15 cellular contexts compared by ENCODE assay signal in genomic region chr10:90125966-90126600, GRCh38.
A peak's percentile ranks its signal among the peaks of the same experiment; 100 is the strongest.
DNase-seq lines count a peak whose midpoint lies in the region; TF ChIP-seq lines count a peak whose summit lies in the region.
"Had no signal": no experiment of that assay in that cellular context is flagged by ENCODE, and none has a peak within 500 bp of the region (broad histone marks: within the 10 kb centered on the region; RNA-seq: fewer than 3 reads in every experiment).

No MANE protein-coding gene starts in this region.

- H3K79me2 ChIP-seq in fibroblast of lung (ENCODE audit: control insufficient read depth, insufficient read depth, low read length), result no peaks in the 10 kb centered on the region

- H3K9ac ChIP-seq in fibroblast of lung (ENCODE audit: insufficient read depth, low read length), result no peak overlapping the region
- H3K9ac ChIP-seq: KMS-11 had no signal

- H3K4me2 ChIP-seq in fibroblast of lung (ENCODE audit: extremely low read depth, insufficient read depth, low read length), result no peak overlapping the region
- H3K4me2 ChIP-seq: KMS-11 had no signal

- TF ChIP-seq POLR2A in suprapubic skin (IDR thresholded peaks at IDR 0.05) (no peak), uterus (IDR thresholded peaks at IDR 0.05) (no peak)

- WGBS in suprapubic skin, result 54% methylated on average over 4 of the region's 4 CpGs

- no peaks in the 10 kb centered on the region for H4K20me1 ChIP-seq in fibroblast of lung (ENCODE audit: control insufficient read depth, extremely low read depth, insufficient read depth, low read length)

- H3K4me1 ChIP-seq in SJCRH30 (peaks cover 10% of the 10 kb centered on the region), fibroblast of lung (ENCODE audit: control insufficient read depth, extremely low read depth, insufficient read depth, low read length) (peaks cover 9% of the 10 kb centered on the region), suprapubic skin (no peaks in the 10 kb centered on the region), uterus (no peaks in the 10 kb centered on the region)
- H3K4me1 ChIP-seq: esophagus squamous epithelium had no signal

- DNase-seq in LHCN-M2 (ENCODE audit: low read depth), result peak; percentile 7
- DNase-seq in SJCRH30, result peak; percentile 45 to 76
- peak; percentile 78 to 93 for DNase-seq in fibroblast of lung (ENCODE audit: low read depth in 2 of 2)
- DNase-seq in putamen (ENCODE audit: low spot score), result peak; percentile 41
- no peak for DNase-seq in suprapubic skin (ENCODE audit: low spot score in 2 of 2)
- DNase-seq in uterus, result no peak
- no peak for DNase-seq in SHP77 treated with DMSO at 0.1 percent for 48 hours (lab: John Stamatoyannopoulos, UW)
- DNase-seq: activated effector memory CD4-positive, alpha-beta T cell treated with anti-CD3 and anti-CD28 coated beads, Interleukin-2, amount 50 U/mL, for 16 hours; esophagus squamous epithelium; NCI-H187 treated with DMSO at 0.1 percent for 48 hours; NCI-H748 treated with DMSO at 0.1 percent for 48 hours; stimulated activated CD4-positive, alpha-beta T cell treated with anti-CD3 and anti-CD28 coated beads, Interleukin-15, amount 100 ng/mL, for 24 hours; stomach had no signal

- H3K9me3 ChIP-seq in SJCRH30 (replicated peaks) (no peaks in the 10 kb centered on the region), fibroblast of lung (ENCODE audit: control insufficient read depth, insufficient read depth, low read depth, low read length) (no peaks in the 10 kb centered on the region), suprapubic skin (no peaks in the 10 kb centered on the region), uterus (no peaks in the 10 kb centered on the region)
- H3K9me3 ChIP-seq: esophagus squamous epithelium had no signal

- no peaks in the 10 kb centered on the region for H3K27me3 ChIP-seq in SJCRH30
- no peaks in the 10 kb centered on the region for H3K27me3 ChIP-seq in fibroblast of lung (ENCODE audit: control insufficient read depth, insufficient read depth, low read length)
- no peaks in the 10 kb centered on the region for H3K27me3 ChIP-seq in suprapubic skin
- H3K27me3 ChIP-seq in uterus, result no peaks in the 10 kb centered on the region
- H3K27me3 ChIP-seq: esophagus squamous epithelium, stomach had no signal

- no peak for TF ChIP-seq EP300 in suprapubic skin (IDR thresholded peaks at IDR 0.05)

- H3K27ac ChIP-seq in SJCRH30 (peak overlapping the region; percentile 22; the same call in 1 of the 2 replicates), fibroblast of lung (ENCODE audit: insufficient read depth, low read length) (no peak overlapping the region), suprapubic skin (no peak overlapping the region), uterus (no peak overlapping the region)
- H3K27ac ChIP-seq: esophagus squamous epithelium, KMS-11, RWPE1, stomach had no signal

- intact Hi-C loops in uterus (cut with DNase I; ENCODE audit: low total_unique reads), result no loop called here

- peak in 1 of 2 donors; percentile 22 for TF ChIP-seq CTCF in fibroblast of lung (conservative IDR thresholded peaks at IDR 0.05 in 1 of 2, IDR thresholded peaks at IDR 0.05 in 1 of 2; ENCODE audit: low read depth in 1 of 2, low read length in 2 of 2)
- no peak for TF ChIP-seq CTCF in suprapubic skin (IDR thresholded peaks at IDR 0.05)
- no peak for TF ChIP-seq CTCF in uterus (IDR thresholded peaks at IDR 0.05)

- H2AFZ ChIP-seq in fibroblast of lung (ENCODE audit: low read length), result no peak overlapping the region

- 0 out of 2 replicates have a peak overlapping the region, but pooled peaks have one; percentile 2 for H3K4me3 ChIP-seq in SJCRH30
- no peak overlapping the region for H3K4me3 ChIP-seq in fibroblast of lung (replicated peaks in 1 of 4; ENCODE audit: control extremely low read depth in 1 of 4, insufficient read depth in 1 of 4, low read depth in 3 of 4, low read length in 4 of 4)
- no peak overlapping the region for H3K4me3 ChIP-seq in suprapubic skin
- no peak overlapping the region for H3K4me3 ChIP-seq in uterus
- H3K4me3 ChIP-seq: esophagus squamous epithelium, stomach had no signal

- H3K36me3 ChIP-seq in SJCRH30, result no peaks in the 10 kb centered on the region
- H3K36me3 ChIP-seq in fibroblast of lung (ENCODE audit: control insufficient read depth, insufficient read depth, low read length), result no peaks in the 10 kb centered on the region
- no peaks in the 10 kb centered on the region for H3K36me3 ChIP-seq in suprapubic skin
- H3K36me3 ChIP-seq in uterus, result no peaks in the 10 kb centered on the region
- H3K36me3 ChIP-seq: esophagus squamous epithelium, stomach had no signal

Comparison
In these comparisons a context has a peak if more than half of its experiments do, and no peak if none do; other contexts are left out.
1. DNase-seq: peak in LHCN-M2 (single experiment), SJCRH30 (2 of 2), fibroblast of lung (2 of 2) and putamen (single experiment); none in suprapubic skin (0 of 2), uterus (0 of 2) and SHP77 treated with DMSO at 0.1 percent for 48 hours (single experiment).